10 cellular contexts compared by ENCODE assay signal in genomic region chr6:10658910-10659696, GRCh38. TPM values are rescaled to one million over a fixed set of nuclear protein-coding genes. Genes with fewer than 3 reads are reported as not detected.
DNase-seq lines count a peak whose midpoint lies in the region; ATAC-seq and TF ChIP-seq lines count a peak whose summit lies in the region.
"Had no signal": no experiment of that assay in that cellular context is flagged by ENCODE, and none has a peak within 500 bp of the region (broad histone marks: within the 10 kb centered on the region; RNA-seq: fewer than 3 reads in every experiment).

No MANE protein-coding gene starts in this region.

- intact Hi-C loops in natural killer cell (cut with micrococcal nuclease) = no loop called here

- no peak overlapping the region for H3K4me2 ChIP-seq in H9 (ENCODE audit: insufficient read depth, insufficient read length, low read length)

- H2AK5ac ChIP-seq in H9 (ENCODE audit: insufficient read length, low read length) = no peak overlapping the region

- no peak overlapping the region for H3K14ac ChIP-seq in H9 (ENCODE audit: insufficient read depth, low read length)

- no peak for TF ChIP-seq CTCF in AG10803 (conservative IDR thresholded peaks at IDR 0.05; ENCODE audit: low read length)
- TF ChIP-seq CTCF in H9 (conservative IDR thresholded peaks at IDR 0.05) = no peak
- no peak for TF ChIP-seq CTCF in chondrocyte (IDR thresholded peaks at IDR 0.05)
- TF ChIP-seq CTCF in natural killer cell (IDR thresholded peaks at IDR 0.05) = no peak

- H2BK20ac ChIP-seq in H9 (ENCODE audit: low read depth, low read length, poor library complexity, severe bottlenecking) = no peak overlapping the region

- no peak overlapping the region for H4K91ac ChIP-seq in H9 (ENCODE audit: insufficient read length, low read depth, low read length)

- no peak overlapping the region for H3K27ac Mint-ChIP-seq in H9
- peak overlapping the region; percentile 49 for H3K27ac Mint-ChIP-seq in chondrocyte (ENCODE audit: unreplicated experiment)
- peak overlapping the region in 1 of 2 donors; percentile 42 for H3K27ac Mint-ChIP-seq in natural killer cell

- H3K56ac ChIP-seq in H9 (ENCODE audit: insufficient read length, low read depth, low read length) = no peak overlapping the region

- no peak overlapping the region for H2BK15ac ChIP-seq in H9 (ENCODE audit: low read depth, low read length)

- H2BK5ac ChIP-seq in H9 (ENCODE audit: insufficient read length, low read length) = no peak overlapping the region

- H3K4me1 Mint-ChIP-seq in H9 (peaks cover 0 to 6% of the 10 kb centered on the region in 2 experiments; a peak in 2 of 4 replicates), chondrocyte (ENCODE audit: low read depth) (no peaks in the 10 kb centered on the region), natural killer cell (peaks cover 9 to 10% of the 10 kb centered on the region in 2 donors)

- no peak for DNase-seq in AG10803 (ENCODE audit: low read depth)
- peak; percentile 34 for DNase-seq in H9
- no peak for DNase-seq in chondrocyte (ENCODE audit: low spot score)
- DNase-seq in natural killer cell = no peak
- no peak for DNase-seq in globus pallidus (ENCODE audit: low spot score)
- no peak for DNase-seq in UCSD-AML1 (lab: John Stamatoyannopoulos, UW; ENCODE audit: unreplicated experiment)
- DNase-seq in hypothalamus (lab: John Stamatoyannopoulos, UW) = no peak
- no peak for DNase-seq in midbrain (lab: John Stamatoyannopoulos, UW)
- DNase-seq: activated CD4-positive, alpha-beta T cell treated with anti-CD3 and anti-CD28 coated beads, Interleukin-2, amount 50 U/mL, for 4 hours; small intestine had no signal

- H3K9me3 Mint-ChIP-seq in H9 (peaks cover 3 to 4% of the 10 kb centered on the region in 2 experiments; a peak in 3 of 5 replicates), chondrocyte (ENCODE audit: low read depth) (peaks cover under 1% of the 10 kb centered on the region), natural killer cell (no peaks in the 10 kb centered on the region)

- no peak overlapping the region for H3K9ac ChIP-seq in H9 (ENCODE audit: extremely low read depth, insufficient read length, low read length)

- no peaks in the 10 kb centered on the region for H3K79me2 ChIP-seq in H9 (ENCODE audit: insufficient read depth, low read length)

- WGBS in H9 (ENCODE audit: extremely low coverage, insufficient read length, low lambda C conversion rate) = no CpG with 5 or more reads among the region's 24 CpGs

- H4K5ac ChIP-seq in H9 (ENCODE audit: insufficient read length, low read depth, low read length) = no peak overlapping the region

- H3K18ac ChIP-seq in H9 (ENCODE audit: insufficient read length, low read depth, low read length) = no peak overlapping the region

- no peak overlapping the region for H3K27ac ChIP-seq in H9 (ENCODE audit: insufficient read length, low read depth, low read length)

- no peak for ATAC-seq in natural killer cell

- no peaks in the 10 kb centered on the region for H3K79me1 ChIP-seq in H9 (ENCODE audit: insufficient read depth, low read depth, low read length, poor library complexity, severe bottlenecking)

- H3K9me3 ChIP-seq in H9 (ENCODE audit: control insufficient read depth, low read depth, low read length) = no peaks in the 10 kb centered on the region

- no peak overlapping the region for H3T11ph ChIP-seq in H9 (ENCODE audit: low read length)

- H3K36me3 Mint-ChIP-seq in H9 (ENCODE audit: insufficient read depth in 1 of 3, low read depth in 3 of 3) = peaks cover 0 to under 1% (median 0%) of the 10 kb centered on the region in 3 experiments; a peak in 4 of 7 replicates
- H3K36me3 Mint-ChIP-seq in chondrocyte (ENCODE audit: low read depth) = peaks cover under 1% of the 10 kb centered on the region
- H3K36me3 Mint-ChIP-seq in natural killer cell = no peaks in the 10 kb centered on the region

- H2BK12ac ChIP-seq in H9 (ENCODE audit: insufficient read length, low read depth, low read length) = no peak overlapping the region

- no peaks in the 10 kb centered on the region for H3K4me1 ChIP-seq in H9 (ENCODE audit: insufficient read depth, low read length)

- no peak overlapping the region for H3K23ac ChIP-seq in H9 (ENCODE audit: insufficient read length, low read depth, low read length)

- H3K27me3 ChIP-seq in H9 (ENCODE audit: insufficient read depth, low read length) = no peaks in the 10 kb centered on the region

- H3K27me3 Mint-ChIP-seq in H9 (ENCODE audit: low read depth) (peaks cover 9% of the 10 kb centered on the region), chondrocyte (ENCODE audit: low read depth) (peaks cover 4% of the 10 kb centered on the region), natural killer cell (ENCODE audit: low read depth in 2 of 2) (peaks cover 2 to 11% of the 10 kb centered on the region in 2 donors)

- H3K4me3 ChIP-seq in AG10803 (ENCODE audit: low read length) = peak overlapping the region; percentile 38

- no peak overlapping the region for H3K4ac ChIP-seq in H9 (ENCODE audit: low read depth, low read length)

- no peaks in the 10 kb centered on the region for H3K23me2 ChIP-seq in H9 (ENCODE audit: insufficient read length, low read depth, low read length, poor library complexity, severe bottlenecking)

- no peak overlapping the region for H2AFZ ChIP-seq in H9 (ENCODE audit: low read length)

- H4K20me1 ChIP-seq in H9 (ENCODE audit: control insufficient read depth, insufficient read depth, insufficient read length) = no peaks in the 10 kb centered on the region

- no peak overlapping the region for H2BK120ac ChIP-seq in H9 (ENCODE audit: low read depth, low read length, poor library complexity, severe bottlenecking)

- H3K4me3 Mint-ChIP-seq in H9 (peak overlapping the region in 1 of 2 experiments; percentile 48; a peak in 2 of 5 replicates), chondrocyte (ENCODE audit: unreplicated experiment) (peak overlapping the region; percentile 71), natural killer cell (peak overlapping the region; percentile 45)

- H4K8ac ChIP-seq in H9 (replicated peaks; ENCODE audit: insufficient read length, low read depth, low read length) = no peak overlapping the region

RNA-seq across cellular contexts. Expression of gene C6orf52, which starts 35.3 kb away (rescaled TPM):
- total RNA-seq in H9 (2021) (1.8 and 2.3 TPM in 2 replicates), chondrocyte (0.82 to 0.97 TPM in 2 of 3 replicates, not detected in the other), natural killer cell (under 1 TPM in 2 of 3 donors, not detected in 1; 0.58 to 0.91 TPM)

RNA-seq across cellular contexts. Expression of gene PAK1IP1, which starts 35.7 kb away (rescaled TPM):
- total RNA-seq in H9 (2021) (43.6 and 44.8 TPM in 2 replicates), chondrocyte (11.5 to 14.7 TPM (median 11.9 TPM) in 3 replicates), natural killer cell (1 to 10 TPM; 3.6 to 5.2 (median 4.6) TPM)
